In genomic region chr10:28949005-28950004, GRCh38 we compare ENCODE assay signal across 1 cellular context.
TF ChIP-seq lines count a peak whose summit lies in the region.

No MANE protein-coding gene starts in this region.

TF ChIP-seq in K562, 482 proteins besides CTCF, POLR2A, EP300 and RAD21 (continued from another document and continues in another):
- TF ChIP-seq RAD51 (IDR thresholded peaks at IDR 0.05; ENCODE audit: borderline replicate concordance, low read depth): no peak
- TF ChIP-seq, protein P1, sequence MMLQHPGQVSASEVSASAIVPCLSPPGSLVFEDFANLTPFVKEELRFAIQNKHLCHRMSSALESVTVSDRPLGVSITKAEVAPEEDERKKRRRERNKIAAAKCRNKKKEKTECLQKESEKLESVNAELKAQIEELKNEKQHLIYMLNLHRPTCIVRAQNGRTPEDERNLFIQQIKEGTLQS (IDR thresholded peaks at IDR 0.05): peak; percentile 89; the same call in 1 of the 2 replicates
- TF ChIP-seq, protein P1 (CRISPR knock-in tag; conservative IDR thresholded peaks at IDR 0.05): no peak
- TF ChIP-seq ZNF311 (CRISPR knock-in tag; IDR thresholded peaks at IDR 0.05): no peak
- TF ChIP-seq, protein P2, sequence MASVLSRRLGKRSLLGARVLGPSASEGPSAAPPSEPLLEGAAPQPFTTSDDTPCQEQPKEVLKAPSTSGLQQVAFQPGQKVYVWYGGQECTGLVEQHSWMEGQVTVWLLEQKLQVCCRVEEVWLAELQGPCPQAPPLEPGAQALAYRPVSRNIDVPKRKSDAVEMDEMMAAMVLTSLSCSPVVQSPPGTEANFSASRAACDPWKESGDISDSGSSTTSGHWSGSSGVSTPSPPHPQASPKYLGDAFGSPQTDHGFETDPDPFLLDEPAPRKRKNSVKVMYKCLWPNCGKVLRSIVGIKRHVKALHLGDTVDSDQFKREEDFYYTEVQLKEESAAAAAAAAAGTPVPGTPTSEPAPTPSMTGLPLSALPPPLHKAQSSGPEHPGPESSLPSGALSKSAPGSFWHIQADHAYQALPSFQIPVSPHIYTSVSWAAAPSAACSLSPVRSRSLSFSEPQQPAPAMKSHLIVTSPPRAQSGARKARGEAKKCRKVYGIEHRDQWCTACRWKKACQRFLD (CRISPR knock-in tag; IDR thresholded peaks at IDR 0.05): peak; percentile 58; the same call in 1 of the 2 replicates
- TF ChIP-seq ZNF140 (CRISPR knock-in tag; IDR thresholded peaks at IDR 0.05): no peak
- TF ChIP-seq, protein P3, sequence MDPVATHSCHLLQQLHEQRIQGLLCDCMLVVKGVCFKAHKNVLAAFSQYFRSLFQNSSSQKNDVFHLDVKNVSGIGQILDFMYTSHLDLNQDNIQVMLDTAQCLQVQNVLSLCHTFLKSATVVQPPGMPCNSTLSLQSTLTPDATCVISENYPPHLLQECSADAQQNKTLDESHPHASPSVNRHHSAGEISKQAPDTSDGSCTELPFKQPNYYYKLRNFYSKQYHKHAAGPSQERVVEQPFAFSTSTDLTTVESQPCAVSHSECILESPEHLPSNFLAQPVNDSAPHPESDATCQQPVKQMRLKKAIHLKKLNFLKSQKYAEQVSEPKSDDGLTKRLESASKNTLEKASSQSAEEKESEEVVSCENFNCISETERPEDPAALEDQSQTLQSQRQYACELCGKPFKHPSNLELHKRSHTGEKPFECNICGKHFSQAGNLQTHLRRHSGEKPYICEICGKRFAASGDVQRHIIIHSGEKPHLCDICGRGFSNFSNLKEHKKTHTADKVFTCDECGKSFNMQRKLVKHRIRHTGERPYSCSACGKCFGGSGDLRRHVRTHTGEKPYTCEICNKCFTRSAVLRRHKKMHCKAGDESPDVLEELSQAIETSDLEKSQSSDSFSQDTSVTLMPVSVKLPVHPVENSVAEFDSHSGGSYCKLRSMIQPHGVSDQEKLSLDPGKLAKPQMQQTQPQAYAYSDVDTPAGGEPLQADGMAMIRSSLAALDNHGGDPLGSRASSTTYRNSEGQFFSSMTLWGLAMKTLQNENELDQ (CRISPR knock-in tag; IDR thresholded peaks at IDR 0.05; ENCODE audit: borderline replicate concordance): no peak
- no peak for TF ChIP-seq CBX1 (IDR thresholded peaks at IDR 0.05; ENCODE audit: low read depth)
- no peak for TF ChIP-seq MEF2A (IDR thresholded peaks at IDR 0.05; ENCODE audit: control insufficient read depth, low read depth, low read length)
- no peak for TF ChIP-seq RBM14 (IDR thresholded peaks at IDR 0.05; ENCODE audit: borderline replicate concordance, insufficient read depth, low read depth, low read length)
- TF ChIP-seq RBM15 (IDR thresholded peaks at IDR 0.05; ENCODE audit: insufficient read depth, low read length): no peak
- TF ChIP-seq HMG20A (CRISPR knock-in tag; conservative IDR thresholded peaks at IDR 0.05): no peak
- TF ChIP-seq PRDM10 (IDR thresholded peaks at IDR 0.05; ENCODE audit: partially characterized antibody): no peak
- no peak for TF ChIP-seq ZBTB17 (CRISPR knock-in tag; IDR thresholded peaks at IDR 0.05)
- TF ChIP-seq TEAD1 (CRISPR knock-in tag; IDR thresholded peaks at IDR 0.05): no peak
- TF ChIP-seq PTTG1 (tag; IDR thresholded peaks at IDR 0.05; ENCODE audit: low read depth): no peak
- no peak for TF ChIP-seq ELF1 (tag; IDR thresholded peaks at IDR 0.05)
- TF ChIP-seq TOE1 (IDR thresholded peaks at IDR 0.05; ENCODE audit: borderline replicate concordance): no peak
- TF ChIP-seq TOE1 (CRISPR knock-in tag; IDR thresholded peaks at IDR 0.05; ENCODE audit: borderline replicate concordance, low read depth): no peak
- TF ChIP-seq RCOR1 (IDR thresholded peaks at IDR 0.05; ENCODE audit: borderline replicate concordance in 1 of 2, low read depth in 2 of 2, low read length in 2 of 2): 0 out of 4 replicates have a peak, but pooled peaks of 1 of the 2 experiments have one; percentile 15
- TF ChIP-seq MTA3 (IDR thresholded peaks at IDR 0.05; ENCODE audit: borderline replicate concordance): no peak
- peak; percentile 30; the same call in 1 of the 2 replicates for TF ChIP-seq RREB1 (CRISPR knock-in tag; IDR thresholded peaks at IDR 0.05)
- TF ChIP-seq NCOA1 (IDR thresholded peaks at IDR 0.05; ENCODE audit: low read depth): no peak
- TF ChIP-seq RNF219 (CRISPR knock-in tag; IDR thresholded peaks at IDR 0.05): no peak
- TF ChIP-seq ZNF512 (tag; IDR thresholded peaks at IDR 0.05): no peak
- no peak for TF ChIP-seq HDAC1 (IDR thresholded peaks at IDR 0.05)
- no peak for TF ChIP-seq WHSC1 (IDR thresholded peaks at IDR 0.05; ENCODE audit: low read length)
- no peak for TF ChIP-seq MEF2D (tag; conservative IDR thresholded peaks at IDR 0.05; ENCODE audit: low read depth)
- no peak for TF ChIP-seq ZBTB43 (CRISPR knock-in tag; IDR thresholded peaks at IDR 0.05)
- peak; percentile 87 for TF ChIP-seq ATF4 (CRISPR knock-in tag; IDR thresholded peaks at IDR 0.05)
- TF ChIP-seq ELF4 (CRISPR knock-in tag; IDR thresholded peaks at IDR 0.05): no peak
- TF ChIP-seq FOXA1 (IDR thresholded peaks at IDR 0.05; ENCODE audit: borderline replicate concordance): no peak
- no peak for TF ChIP-seq ARID2 (IDR thresholded peaks at IDR 0.05)
- TF ChIP-seq ZFX (CRISPR knock-in tag; IDR thresholded peaks at IDR 0.05): no peak
- TF ChIP-seq, protein P4, sequence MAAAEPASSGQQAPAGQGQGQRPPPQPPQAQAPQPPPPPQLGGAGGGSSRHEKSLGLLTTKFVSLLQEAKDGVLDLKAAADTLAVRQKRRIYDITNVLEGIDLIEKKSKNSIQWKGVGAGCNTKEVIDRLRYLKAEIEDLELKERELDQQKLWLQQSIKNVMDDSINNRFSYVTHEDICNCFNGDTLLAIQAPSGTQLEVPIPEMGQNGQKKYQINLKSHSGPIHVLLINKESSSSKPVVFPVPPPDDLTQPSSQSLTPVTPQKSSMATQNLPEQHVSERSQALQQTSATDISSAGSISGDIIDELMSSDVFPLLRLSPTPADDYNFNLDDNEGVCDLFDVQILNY (CRISPR knock-in tag; IDR thresholded peaks at IDR 0.05): no peak
- no peak for TF ChIP-seq CGGBP1 (CRISPR knock-in tag; IDR thresholded peaks at IDR 0.05)
